In the genomic region with DNA sequence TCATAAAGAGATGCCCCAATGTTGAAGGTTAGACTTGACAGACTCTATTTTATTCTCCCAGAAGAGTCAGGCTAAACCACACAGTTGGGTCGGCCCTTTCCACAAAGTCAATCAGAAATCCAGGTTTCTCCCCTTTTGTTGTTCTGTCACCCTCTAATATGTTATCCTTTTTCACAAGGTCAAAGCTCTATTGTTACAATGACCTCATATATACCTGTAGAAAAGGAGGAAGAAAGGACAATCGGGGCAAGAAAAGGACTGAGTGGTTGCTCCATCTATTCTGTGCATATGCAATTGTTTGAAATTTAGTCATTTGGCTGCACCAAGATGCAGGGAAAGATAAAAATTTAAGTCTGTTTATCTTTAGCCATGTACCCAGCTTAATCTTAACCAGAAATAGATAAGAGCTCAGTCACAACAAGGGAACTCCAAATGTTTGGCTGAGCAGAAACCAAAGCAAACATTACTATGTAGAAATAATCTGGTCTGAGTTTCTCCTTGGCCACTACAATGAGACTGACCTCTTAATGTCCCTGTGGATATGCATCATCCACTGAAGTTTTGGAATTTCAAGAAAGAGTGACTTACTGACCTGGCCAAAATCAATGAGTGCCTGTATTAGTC, we compare ENCODE assay signal across 25 cellular contexts.
"Had no signal": no experiment of that assay in that cellular context is flagged by ENCODE, and none has a peak within 500 bp of the region (broad histone marks: within the 10 kb centered on the region; RNA-seq: fewer than 3 reads in every experiment).

No MANE protein-coding gene starts in this region.

- H3K4me3 ChIP-seq: esophagus muscularis mucosa, stomach, thyroid gland, upper lobe of right lung had no signal

- H3K4me1 Mint-ChIP-seq: activated naive CD4-positive, alpha-beta T cell treated with anti-CD3 and anti-CD28 coated beads, Interleukin-2, amount 50 U/mL, for 24 hours; activated naive CD8-positive, alpha-beta T cell treated with anti-CD3 and anti-CD28 coated beads, Interleukin-2, amount 50 U/mL, for 24 hours; mesothelial cell of epicardium; naive B cell; stimulated activated naive B cell treated with anti-CD40 and anti-IgM and Interleukin-4, amounts not matched to agents 10 μg/mL and 1 μg/mL and 100 μg/mL, for 72 hours; T-helper 17 cell had no signal

- H3K9me3 Mint-ChIP-seq: activated CD8-positive, alpha-beta T cell treated with anti-CD3 and anti-CD28 coated beads for 36 hours; activated naive CD4-positive, alpha-beta T cell treated with anti-CD3 and anti-CD28 coated beads, Interleukin-2, amount 50 U/mL, for 24 hours; neural crest cell; WTC11 had no signal

- H3K36me3 Mint-ChIP-seq: activated naive CD4-positive, alpha-beta T cell treated with anti-CD3 and anti-CD28 coated beads, Interleukin-2, amount 50 U/mL, for 24 hours; mesothelial cell of epicardium; naive B cell; stimulated activated naive B cell treated with anti-CD40 and anti-IgM and Interleukin-4, amounts not matched to agents 10 μg/mL and 1 μg/mL and 100 μg/mL, for 72 hours; WTC11 had no signal

- H3K4me3 Mint-ChIP-seq: activated CD8-positive, alpha-beta T cell treated with anti-CD3 and anti-CD28 coated beads for 36 hours; activated naive CD4-positive, alpha-beta T cell treated with anti-CD3 and anti-CD28 coated beads, Interleukin-2, amount 50 U/mL, for 24 hours; activated naive CD8-positive, alpha-beta T cell treated with anti-CD3 and anti-CD28 coated beads, Interleukin-2, amount 50 U/mL, for 24 hours; activated T-cell treated with anti-CD3 and anti-CD28 coated beads, Interleukin-2, amount 50 U/mL, for 4 hours; endodermal cell; mesothelial cell of epicardium; naive B cell; neural crest cell; stimulated activated naive B cell treated with anti-CD40 and anti-IgM and Interleukin-4, amounts not matched to agents 10 μg/mL and 1 μg/mL and 100 μg/mL, for 72 hours; T-helper 17 cell; WTC11 had no signal

- H3K27me3 Mint-ChIP-seq: activated CD8-positive, alpha-beta T cell treated with anti-CD3 and anti-CD28 coated beads for 36 hours; activated naive CD4-positive, alpha-beta T cell treated with anti-CD3 and anti-CD28 coated beads, Interleukin-2, amount 50 U/mL, for 24 hours; activated naive CD8-positive, alpha-beta T cell treated with anti-CD3 and anti-CD28 coated beads, Interleukin-2, amount 50 U/mL, for 24 hours; naive B cell; stimulated activated naive B cell treated with anti-CD40 and anti-IgM and Interleukin-4, amounts not matched to agents 10 μg/mL and 1 μg/mL and 100 μg/mL, for 72 hours; T-helper 17 cell had no signal

- H3K4me1 ChIP-seq: esophagus muscularis mucosa, stomach, thyroid gland, upper lobe of right lung had no signal

- H3K36me3 ChIP-seq: esophagus muscularis mucosa, stomach, thyroid gland, upper lobe of right lung had no signal

- ATAC-seq: activated CD8-positive, alpha-beta T cell treated with anti-CD3 and anti-CD28 coated beads for 36 hours; activated naive CD8-positive, alpha-beta T cell treated with anti-CD3 and anti-CD28 coated beads, Interleukin-2, amount 50 U/mL, for 24 hours; activated T-cell treated with anti-CD3 and anti-CD28 coated beads, Interleukin-2, amount 50 U/mL, for 4 hours; left ventricle myocardium superior; right cardiac atrium; stimulated activated naive B cell treated with anti-CD40 and anti-IgM and Interleukin-4, amounts not matched to agents 10 μg/mL and 1 μg/mL and 100 μg/mL, for 72 hours; T-helper 17 cell; upper lobe of right lung; WTC11 had no signal

- DNase-seq: activated CD4-positive, alpha-beta T cell treated with anti-CD3 and anti-CD28 coated beads for 1 hour; activated CD4-positive, alpha-beta T cell treated with anti-CD3 and anti-CD28 coated beads, Interleukin-2, amount 50 U/mL, for 1 hour; activated CD8-positive, alpha-beta T cell treated with anti-CD3 and anti-CD28 coated beads for 36 hours; activated naive CD8-positive, alpha-beta T cell treated with anti-CD3 and anti-CD28 coated beads, Interleukin-2, amount 50 U/mL, for 24 hours; activated T-cell treated with anti-CD3 and anti-CD28 coated beads, Interleukin-2, amount 50 U/mL, for 4 hours; caudate nucleus; cortex of kidney; left ventricle myocardium superior; naive B cell; occipital lobe; right cardiac atrium; stimulated activated CD4-positive, alpha-beta T cell treated with anti-CD3 and anti-CD28 coated beads, Interleukin-15, amount 100 ng/mL, for 24 hours; stimulated activated CD4-positive, alpha-beta T cell treated with anti-CD3 and anti-CD28 coated beads, Interleukin-2, amount 100 ng/mL, for 24 hours; stimulated activated naive B cell treated with anti-CD40 and anti-IgM and Interleukin-4, amounts not matched to agents 10 μg/mL and 1 μg/mL and 100 μg/mL, for 72 hours; stomach; T-helper 17 cell; thyroid gland; upper lobe of right lung had no signal

- H3K27ac ChIP-seq: esophagus muscularis mucosa, stomach, thyroid gland, upper lobe of right lung had no signal

- H3K27me3 ChIP-seq: esophagus muscularis mucosa, stomach, thyroid gland, upper lobe of right lung had no signal

- H3K9me3 ChIP-seq: esophagus muscularis mucosa, stomach, thyroid gland, upper lobe of right lung had no signal

- H3K27ac Mint-ChIP-seq: activated CD8-positive, alpha-beta T cell treated with anti-CD3 and anti-CD28 coated beads for 36 hours; activated naive CD4-positive, alpha-beta T cell treated with anti-CD3 and anti-CD28 coated beads, Interleukin-2, amount 50 U/mL, for 24 hours; activated naive CD8-positive, alpha-beta T cell treated with anti-CD3 and anti-CD28 coated beads, Interleukin-2, amount 50 U/mL, for 24 hours; activated T-helper 2 cell treated with anti-CD3 and anti-CD28 coated beads, Interferon-gamma antibody, Interleukin-2, Interleukin-4, amounts not matched to agents 10 μg/mL and 5 μg/mL and 100 μg/mL, durations not matched to agents 14 hours and 24 hours and 36 hours; endodermal cell; mesothelial cell of epicardium; stimulated activated naive B cell treated with anti-CD40 and anti-IgM and Interleukin-4, amounts not matched to agents 10 μg/mL and 1 μg/mL and 100 μg/mL, for 72 hours; T-helper 17 cell; WTC11 had no signal
